ENCODE assay signal across 32 cellular contexts in genomic region chr3:17823039-17823438, GRCh38.
"Had no signal": no experiment of that assay in that cellular context is flagged by ENCODE, and none has a peak within 500 bp of the region (broad histone marks: within the 10 kb centered on the region; RNA-seq: fewer than 3 reads in every experiment).

No MANE protein-coding gene starts in this region.

- H3K27ac ChIP-seq: adrenal gland, body of pancreas, brain microvascular endothelial cell, breast epithelium had no signal

- ATAC-seq: activated CD8-positive, alpha-beta T cell treated with anti-CD3 and anti-CD28 coated beads for 36 hours; activated naive CD4-positive, alpha-beta T cell treated with anti-CD3 and anti-CD28 coated beads, Interleukin-2, amount 50 U/mL, for 72 hours; activated T-cell treated with anti-CD3 and anti-CD28 coated beads, Interleukin-2, amount 50 U/mL, for 4 hours; activated T-cell treated with anti-CD3 and anti-CD28 coated beads, Interleukin-2, amount 50 U/mL, for 72 hours; activated T-helper 17 cell treated with anti-CD3 and anti-CD28 coated beads, Interleukin-2, amount 50 U/mL, for 72 hours; body of pancreas had no signal

- H3K36me3 ChIP-seq: adrenal gland, brain microvascular endothelial cell, breast epithelium had no signal

- H3K4me3 ChIP-seq: adrenal gland, body of pancreas, breast epithelium had no signal

- H3K27me3 ChIP-seq: adrenal gland, body of pancreas, brain microvascular endothelial cell, breast epithelium had no signal

- FAIRE-seq: astrocyte had no signal

- DNase-seq: activated B cell treated with CpG ODN at 0.5 μM for 24 hours; activated CD4-positive, alpha-beta memory T cell treated with anti-CD3 and anti-CD28 coated beads for 36 hours; activated CD4-positive, alpha-beta T cell treated with anti-CD3 and anti-CD28 coated beads for 4 hours; activated CD4-positive, alpha-beta T cell treated with anti-CD3 and anti-CD28 coated beads, Interleukin-2, amount 10 ng/mL, durations not matched to agents 24 days and 14 days; activated CD4-positive, alpha-beta T cell treated with anti-CD3 and anti-CD28 coated beads, Interleukin-2, amount 50 U/mL, for 1 hour; activated CD4-positive, alpha-beta T cell treated with anti-CD3 and anti-CD28 coated beads, Interleukin-2, amount 50 U/mL, for 4 hours; activated CD4-positive, CD25-positive, alpha-beta regulatory T cell treated with anti-CD3 and anti-CD28 coated beads, Interleukin-2, amount 50 U/mL, for 72 hours; activated CD8-positive, alpha-beta memory T cell treated with anti-CD3 and anti-CD28 coated beads, Interleukin-2, amount 50 U/mL, for 4 hours; activated CD8-positive, alpha-beta T cell treated with anti-CD3 and anti-CD28 coated beads for 36 hours; activated effector memory CD4-positive, alpha-beta T cell treated with anti-CD3 and anti-CD28 coated beads, Interleukin-2, amount 50 U/mL, for 16 hours; activated gamma-delta T cell treated with Interleukin-2 at 50 U/mL for 16 hours; activated naive CD4-positive, alpha-beta T cell; activated naive CD4-positive, alpha-beta T cell treated with anti-CD3 and anti-CD28 coated beads for 36 hours; activated naive CD4-positive, alpha-beta T cell treated with anti-CD3 and anti-CD28 coated beads, Interleukin-2, amount 50 U/mL, for 16 hours; activated naive CD8-positive, alpha-beta T cell treated with anti-CD3 and anti-CD28 coated beads for 36 hours; activated T-cell treated with anti-CD3 and anti-CD28 coated beads for 4 hours; activated T-cell treated with anti-CD3 and anti-CD28 coated beads, Interleukin-2, amount 50 U/mL, for 1 hour; activated T-cell treated with anti-CD3 and anti-CD28 coated beads, Interleukin-2, amount 50 U/mL, for 4 hours; activated T-cell treated with anti-CD3 and anti-CD28 coated beads, Interleukin-2, amount 50 U/mL, for 72 hours; adrenal gland; amniotic stem cell; aorta; body of pancreas; brain microvascular endothelial cell; central memory CD4-positive, alpha-beta T cell; T-helper 1 cell; T-helper 2 cell; T-helper 9 cell had no signal

- H3K9me3 ChIP-seq: adrenal gland, body of pancreas, breast epithelium had no signal

- H3K4me1 ChIP-seq: adrenal gland, body of pancreas, breast epithelium had no signal
